ENCODE assay signal across 8 cellular contexts in genomic region chr12:82358200-82359114, GRCh38. TPM values are rescaled to one million over a fixed set of nuclear protein-coding genes. Genes with fewer than 3 reads are reported as not detected.
A peak's percentile ranks its signal among the peaks of the same experiment; 100 is the strongest.
DNase-seq lines count a peak whose midpoint lies in the region; ATAC-seq, FAIRE-seq and TF ChIP-seq lines count a peak whose summit lies in the region.

TSS of gene CCDC59 (minus strand) at chr12:82358387. CDS start at chr12:82358376, 11 bp downstream.
TSS of gene METTL25 (plus strand) at chr12:82358529. CDS start at chr12:82358566, 37 bp downstream.

- peak; percentile 97 for FAIRE-seq in GM12891 (lab: Jason Lieb, UNC)

- peaks cover 34% of the 10 kb centered on the region for H3K36me3 ChIP-seq in upper lobe of right lung

- DNase-seq in GM12891 (ENCODE audit: insufficient read length, low spot score) (peak; percentile 74), NCI-H1436 (lab: John Stamatoyannopoulos, UW) (peak; percentile 94), T follicular helper cell (ENCODE audit: low read depth) (peak; percentile 97), amniotic epithelial cell (ENCODE audit: low read depth) (peak; percentile 98), left cardiac atrium (peak; percentile 98), posterior vena cava (ENCODE audit: low spot score) (peak; percentile 98), upper lobe of right lung (peak; percentile 98)

- H3K27ac ChIP-seq in upper lobe of right lung, result peak within 1 kb of the TSS; percentile 98

- peak; percentile 91 for TF ChIP-seq POLR2A in GM12891 (IDR thresholded peaks at IDR 0.05; ENCODE audit: low read depth, low read length)

- peak within 1 kb of the TSS; percentile 100 for H3K4me3 ChIP-seq in upper lobe of right lung

- peak; percentile 87 for TF ChIP-seq CTCF in upper lobe of right lung (IDR thresholded peaks at IDR 0.05)

- no peaks in the 10 kb centered on the region for H3K27me3 ChIP-seq in upper lobe of right lung

- intact Hi-C loops in left cardiac atrium (cut with DNase I), result no loop called here
- intact Hi-C loops in posterior vena cava (cut with DNase I), result loop anchor here in 1 of 2 donors (10.0 kb wide), 1 partner anchor 604 kb away; the partner anchor contains the start of gene PPFIA2
- intact Hi-C loops in upper lobe of right lung (cut with DNase I), result no loop called here

- H3K9me3 ChIP-seq in upper lobe of right lung, result no peaks in the 10 kb centered on the region

- peaks cover 38% of the 10 kb centered on the region for H3K4me1 ChIP-seq in upper lobe of right lung

- ATAC-seq in HG02840 (IDR thresholded peaks at IDR 0.05; ENCODE audit: low FRiP score, unreplicated experiment) (peak; percentile 97), left cardiac atrium (peak; percentile 97 to 99), upper lobe of right lung (peak; percentile 99)

TF ChIP-seq in GM12891, 5 proteins besides CTCF, POLR2A, EP300 and RAD21:
- peak; percentile 60 for TF ChIP-seq PAX5 (IDR thresholded peaks at IDR 0.05; ENCODE audit: insufficient read depth, low read length, severe bottlenecking)
- peak; percentile 91 for TF ChIP-seq POU2F2 (IDR thresholded peaks at IDR 0.05; ENCODE audit: low read depth, low read length)
- peak; percentile 99 for TF ChIP-seq TAF1 (IDR thresholded peaks at IDR 0.05; ENCODE audit: low read depth, low read length)
- peak; percentile 96 for TF ChIP-seq POLR2AphosphoS5 (IDR thresholded peaks at IDR 0.05; ENCODE audit: low read depth, low read length)
- TF ChIP-seq SPI1 (IDR thresholded peaks at IDR 0.05; ENCODE audit: low read depth, low read length), result peak; percentile 78
TF ChIP-seq in GM12891: peak in this region for 5.

RNA-seq across cellular contexts. Expression of gene CCDC59, which starts in this region (rescaled TPM):
- 56.1 TPM for polyA plus RNA-seq in GM12891 (2012; ENCODE audit: low read depth, missing spikeins)
- total RNA-seq in left cardiac atrium, result 10 to 100 TPM; 24.7 to 27.8 TPM
- total RNA-seq in posterior vena cava, result 10 to 100 TPM; 25.8 to 26.1 TPM
- total RNA-seq in upper lobe of right lung, result 35.7 TPM

RNA-seq across cellular contexts. Expression of gene METTL25, which starts in this region (rescaled TPM):
- 4.6 TPM for polyA plus RNA-seq in GM12891 (2012; ENCODE audit: low read depth, missing spikeins)
- 10 to 100 TPM; 14.5 to 16.1 TPM for total RNA-seq in left cardiac atrium
- total RNA-seq in posterior vena cava, result 10 to 100 TPM; 15.1 to 15.9 TPM
- 15.1 TPM for total RNA-seq in upper lobe of right lung

Comparison
In these comparisons a context has a peak if more than half of its experiments do, and no peak if none do; other contexts are left out.
1. Peak in every context shown above with its lines: DNase-seq, ATAC-seq, H3K4me3 ChIP-seq and H3K27ac ChIP-seq.